15 cellular contexts compared by ENCODE assay signal in the genomic region with DNA sequence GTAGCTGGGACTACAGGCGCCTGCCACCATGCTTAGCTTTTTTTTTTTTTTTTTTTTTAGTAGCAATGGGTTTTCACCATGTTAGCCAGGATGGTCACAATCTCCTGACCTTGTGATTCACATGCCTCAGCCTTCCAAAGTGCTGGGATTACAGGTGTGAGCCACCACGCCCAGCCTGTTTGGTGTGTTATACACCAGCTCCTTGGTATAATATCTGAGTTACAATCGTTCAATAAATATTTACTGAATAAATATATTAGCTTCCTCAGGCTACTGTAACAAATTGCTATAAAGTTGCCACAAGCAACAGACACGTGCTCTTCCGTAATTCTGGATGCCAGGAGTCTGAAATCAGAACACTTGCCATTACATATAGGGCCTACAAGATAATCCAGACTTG. TPM values are rescaled to one million over a fixed set of nuclear protein-coding genes. Genes with fewer than 3 reads are reported as not detected.
"Had no signal": no experiment of that assay in that cellular context is flagged by ENCODE, and none has a peak within 500 bp of the region (broad histone marks: within the 10 kb centered on the region; RNA-seq: fewer than 3 reads in every experiment).

No MANE protein-coding gene starts in this region.

- H3K36me3 ChIP-seq: MG63, Peyer's patch, SJSA1 had no signal

- H3K9ac ChIP-seq: KMS-11 had no signal

- H3K4me1 ChIP-seq: Peyer's patch, SJSA1 had no signal

- H3K27me3 ChIP-seq: Peyer's patch, SJSA1 had no signal

- DNase-seq: MG63, NCI-H1105, NCI-H1417 treated with DMSO at 0.1 percent for 48 hours, NCI-H1436 treated with DMSO at 0.1 percent for 48 hours, NCI-H187 treated with DMSO at 0.1 percent for 48 hours, NCI-H2227 treated with DMSO at 0.1 percent for 48 hours, NCI-H524 treated with DMSO at 0.1 percent for 48 hours, Peyer's patch, Right ventricle myocardium superior, RPMI8226, T-cell had no signal

- ATAC-seq: T-cell had no signal

- H3K4me2 ChIP-seq: KMS-11 had no signal

- H3K27ac ChIP-seq: KMS-11, Peyer's patch, SJSA1 had no signal

- H3K4me3 ChIP-seq: MG63, Peyer's patch, SJSA1 had no signal

RNA-seq across cellular contexts. Expression of a gene that starts 13.6 kb away (rescaled TPM):
- total RNA-seq: LHCN-M2, OCI-LY7, SJSA1 had no signal
